25 cellular contexts compared by ENCODE assay signal in genomic region chr9:93470391-93470790, GRCh38. TPM values are rescaled to one million over a fixed set of nuclear protein-coding genes. Genes with fewer than 3 reads are reported as not detected.
A peak's percentile ranks its signal among the peaks of the same experiment; 100 is the strongest.
DNase-seq lines count a peak whose midpoint lies in the region; ATAC-seq and TF ChIP-seq lines count a peak whose summit lies in the region.
"Had no signal": no experiment of that assay in that cellular context is flagged by ENCODE, and none has a peak within 500 bp of the region (broad histone marks: within the 10 kb centered on the region; RNA-seq: fewer than 3 reads in every experiment).

No MANE protein-coding gene starts in this region.

- H3K9me3 ChIP-seq in muscle layer of duodenum (ENCODE audit: control insufficient read depth in 1 of 2, low read length in 2 of 2) (no peaks in the 10 kb centered on the region), SJCRH30 (replicated peaks) (no peaks in the 10 kb centered on the region)
- H3K9me3 ChIP-seq: gastroesophageal sphincter, left lung, SJSA1, tibial nerve had no signal

- H3K27me3 ChIP-seq in muscle layer of duodenum (ENCODE audit: low read depth, low read length) (no peaks in the 10 kb centered on the region), SJCRH30 (no peaks in the 10 kb centered on the region)
- H3K27me3 ChIP-seq: gastroesophageal sphincter, left lung, SJSA1, tibial nerve had no signal

- H3K27ac Mint-ChIP-seq in activated T-cell treated with anti-CD3 and anti-CD28 coated beads, Interleukin-2, amount 50 U/mL, for 72 hours: peak overlapping the region; percentile 32
- peak overlapping the region; percentile 15 for H3K27ac Mint-ChIP-seq in activated CD8-positive, alpha-beta T cell treated with anti-CD3 and anti-CD28 coated beads, Interleukin-2, amount 10 ng/mL, durations not matched to agents 7 days and 5 days
- H3K27ac Mint-ChIP-seq in type B pancreatic cell (no peak overlapping the region), T-cell (no peak overlapping the region)
- H3K27ac Mint-ChIP-seq: activated naive CD8-positive, alpha-beta T cell treated with anti-CD3 and anti-CD28 coated beads, Interleukin-2, amount 50 U/mL, for 24 hours; B cell had no signal

- peaks cover 3 to 11% of the 10 kb centered on the region in 2 donors for H3K36me3 Mint-ChIP-seq in activated T-cell treated with anti-CD3 and anti-CD28 coated beads, Interleukin-2, amount 50 U/mL, for 72 hours (ENCODE audit: insufficient read depth in 2 of 2)
- H3K36me3 Mint-ChIP-seq in activated CD8-positive, alpha-beta T cell treated with anti-CD3 and anti-CD28 coated beads, Interleukin-2, amount 10 ng/mL, durations not matched to agents 7 days and 5 days (ENCODE audit: low read depth): peaks cover 36% of the 10 kb centered on the region
- peaks cover 12% of the 10 kb centered on the region for H3K36me3 Mint-ChIP-seq in type B pancreatic cell
- H3K36me3 Mint-ChIP-seq in T-cell: peaks cover 23% of the 10 kb centered on the region

- DNase-seq in activated T-cell treated with anti-CD3 and anti-CD28 coated beads, Interleukin-2, amount 50 U/mL, for 72 hours: no peak
- no peak for DNase-seq in activated T-cell treated with anti-CD3 and anti-CD28 coated beads, Interleukin-2, amount 50 U/mL, for 1 hour
- DNase-seq in activated CD8-positive, alpha-beta T cell treated with anti-CD3 and anti-CD28 coated beads, Interleukin-2, amount 10 ng/mL, durations not matched to agents 7 days and 5 days: no peak
- DNase-seq in type B pancreatic cell (ENCODE audit: extremely low spot score, unreplicated experiment): no peak
- no peak for DNase-seq in NCI-H2196 (lab: John Stamatoyannopoulos, UW; ENCODE audit: unreplicated experiment)
- DNase-seq in T-cell: no peak
- DNase-seq in SJCRH30: no peak
- DNase-seq: activated CD4-positive, alpha-beta T cell treated with anti-CD3 and anti-CD28 coated beads, Interleukin-2, amount 50 U/mL, for 1 hour; activated CD8-positive, alpha-beta memory T cell treated with anti-CD3 and anti-CD28 coated beads, Interleukin-2, amount 50 U/mL, for 48 hours; activated gamma-delta T cell; activated naive CD8-positive, alpha-beta T cell treated with anti-CD3 and anti-CD28 coated beads, Interleukin-2, amount 50 U/mL, for 24 hours; KBM-7; left lung; mesendoderm; NCI-H1105 treated with DMSO at 0.1 percent for 48 hours; NCI-H2029 treated with DMSO at 0.1 percent for 48 hours; NCI-H226; NCI-H748 treated with DMSO at 0.1 percent for 48 hours had no signal

- POLR2A ChIA-PET in activated CD8-positive, alpha-beta T cell treated with anti-CD3 and anti-CD28 coated beads, Interleukin-2, amount 10 ng/mL, durations not matched to agents 7 days and 5 days (lab: Charles Lee): interaction anchor here (1.2 to 2.1 kb wide), 2 partner anchors 17 to 19 kb away, joined by 4 to 7 read pairs; partner anchors contain the start of genes FAM120A and FAM120AOS
- POLR2A ChIA-PET in T-cell (lab: Charles Lee): no interaction called here

- TF ChIP-seq CTCF in type B pancreatic cell (conservative IDR thresholded peaks at IDR 0.05): no peak

- peaks cover 67% of the 10 kb centered on the region for H3K4me1 Mint-ChIP-seq in activated T-cell treated with anti-CD3 and anti-CD28 coated beads, Interleukin-2, amount 50 U/mL, for 72 hours (ENCODE audit: low read depth)
- H3K4me1 Mint-ChIP-seq in activated CD8-positive, alpha-beta T cell treated with anti-CD3 and anti-CD28 coated beads, Interleukin-2, amount 10 ng/mL, durations not matched to agents 7 days and 5 days (ENCODE audit: low read depth): peaks cover 53% of the 10 kb centered on the region
- H3K4me1 Mint-ChIP-seq in type B pancreatic cell (ENCODE audit: unreplicated experiment): peaks cover 46% of the 10 kb centered on the region
- H3K4me1 Mint-ChIP-seq in T-cell: peaks cover 59 to 66% (median 64%) of the 10 kb centered on the region in 3 donors

- no peak overlapping the region for H3K4me3 Mint-ChIP-seq in activated T-cell treated with anti-CD3 and anti-CD28 coated beads, Interleukin-2, amount 50 U/mL, for 72 hours
- no peak overlapping the region for H3K4me3 Mint-ChIP-seq in activated CD8-positive, alpha-beta T cell treated with anti-CD3 and anti-CD28 coated beads, Interleukin-2, amount 10 ng/mL, durations not matched to agents 7 days and 5 days
- H3K4me3 Mint-ChIP-seq in type B pancreatic cell (peak overlapping the region; percentile 5), T-cell (no peak overlapping the region)
- H3K4me3 Mint-ChIP-seq: activated naive CD8-positive, alpha-beta T cell treated with anti-CD3 and anti-CD28 coated beads, Interleukin-2, amount 50 U/mL, for 24 hours; B cell; central memory CD8-positive, alpha-beta T cell had no signal

- no peak for ATAC-seq in activated T-cell treated with anti-CD3 and anti-CD28 coated beads, Interleukin-2, amount 50 U/mL, for 72 hours (replicated peaks in 1 of 2)
- no peak for ATAC-seq in activated CD8-positive, alpha-beta T cell treated with anti-CD3 and anti-CD28 coated beads, Interleukin-2, amount 10 ng/mL, durations not matched to agents 7 days and 5 days
- ATAC-seq in T-cell (replicated peaks in 1 of 4): no peak
- ATAC-seq: activated naive CD8-positive, alpha-beta T cell treated with anti-CD3 and anti-CD28 coated beads, Interleukin-2, amount 50 U/mL, for 24 hours; gastroesophageal sphincter; left lung had no signal

- H3K27ac ChIP-seq in muscle layer of duodenum (ENCODE audit: low read length): peak overlapping the region; percentile 47
- no peak overlapping the region for H3K27ac ChIP-seq in SJCRH30
- H3K27ac ChIP-seq: SJSA1, VCaP had no signal

- H3K4me1 ChIP-seq in muscle layer of duodenum (ENCODE audit: control insufficient read depth in 1 of 2, insufficient read depth in 2 of 2, low read length in 2 of 2) (peaks cover 31 to 32% of the 10 kb centered on the region in 2 donors), SJCRH30 (peaks cover 2% of the 10 kb centered on the region; the same call in 1 of the 2 replicates)

- no peak overlapping the region for H3K4me3 ChIP-seq in muscle layer of duodenum (ENCODE audit: low read depth in 1 of 2, low read length in 2 of 2)
- H3K4me3 ChIP-seq in SJCRH30: no peak overlapping the region
- H3K4me3 ChIP-seq: gastroesophageal sphincter, left lung, SJSA1, tibial nerve had no signal

- H3K36me3 ChIP-seq in muscle layer of duodenum (ENCODE audit: control insufficient read depth in 1 of 2, insufficient read depth in 2 of 2, low read length in 2 of 2) (peaks cover 4 to 8% of the 10 kb centered on the region in 2 donors), SJCRH30 (peaks cover 30% of the 10 kb centered on the region)

- CTCF ChIA-PET in activated CD8-positive, alpha-beta T cell treated with anti-CD3 and anti-CD28 coated beads, Interleukin-2, amount 10 ng/mL, durations not matched to agents 7 days and 5 days (lab: Charles Lee): no interaction called here
- CTCF ChIA-PET in T-cell (lab: Charles Lee): no interaction called here

- no peaks in the 10 kb centered on the region for H3K27me3 Mint-ChIP-seq in activated T-cell treated with anti-CD3 and anti-CD28 coated beads, Interleukin-2, amount 50 U/mL, for 72 hours (ENCODE audit: low read depth)
- no peaks in the 10 kb centered on the region for H3K27me3 Mint-ChIP-seq in activated CD8-positive, alpha-beta T cell treated with anti-CD3 and anti-CD28 coated beads, Interleukin-2, amount 10 ng/mL, durations not matched to agents 7 days and 5 days (ENCODE audit: low read depth)
- no peaks in the 10 kb centered on the region for H3K27me3 Mint-ChIP-seq in type B pancreatic cell
- no peaks in the 10 kb centered on the region for H3K27me3 Mint-ChIP-seq in T-cell
- H3K27me3 Mint-ChIP-seq: activated naive CD8-positive, alpha-beta T cell treated with anti-CD3 and anti-CD28 coated beads, Interleukin-2, amount 50 U/mL, for 24 hours; B cell; central memory CD8-positive, alpha-beta T cell had no signal

- no peaks in the 10 kb centered on the region for H3K9me3 Mint-ChIP-seq in activated T-cell treated with anti-CD3 and anti-CD28 coated beads, Interleukin-2, amount 50 U/mL, for 72 hours
- H3K9me3 Mint-ChIP-seq in activated CD8-positive, alpha-beta T cell treated with anti-CD3 and anti-CD28 coated beads, Interleukin-2, amount 10 ng/mL, durations not matched to agents 7 days and 5 days (ENCODE audit: insufficient read depth): no peaks in the 10 kb centered on the region
- H3K9me3 Mint-ChIP-seq in type B pancreatic cell (no peaks in the 10 kb centered on the region), T-cell (no peaks in the 10 kb centered on the region)
- H3K9me3 Mint-ChIP-seq: activated naive CD8-positive, alpha-beta T cell treated with anti-CD3 and anti-CD28 coated beads, Interleukin-2, amount 50 U/mL, for 24 hours; central memory CD8-positive, alpha-beta T cell had no signal

RNA-seq across cellular contexts. Expression of gene FAM120AOS, which starts 17.0 kb away (rescaled TPM):
- 10 to 100 TPM; 34.8 to 36.7 TPM for total RNA-seq in activated T-cell treated with anti-CD3 and anti-CD28 coated beads, Interleukin-2, amount 50 U/mL, for 72 hours
- 10 to 100 TPM; 35.1 to 36.5 TPM for total RNA-seq in activated CD8-positive, alpha-beta T cell treated with anti-CD3 and anti-CD28 coated beads, Interleukin-2, amount 10 ng/mL, durations not matched to agents 7 days and 5 days
- 42.1 and 46.7 TPM in 2 replicates for total RNA-seq in type B pancreatic cell (ENCODE audit: low replicate concordance)
- 10 to 100 TPM; 35.7 to 44.0 (median 41.4) TPM for total RNA-seq in T-cell
- total RNA-seq in SJCRH30 (2014; rRNA removed; shearing (Covaris generic)): 41.7 and 43.2 TPM in 2 replicates

RNA-seq across cellular contexts. Expression of gene FAM120A, which starts 18.9 kb away (rescaled TPM):
- total RNA-seq in activated T-cell treated with anti-CD3 and anti-CD28 coated beads, Interleukin-2, amount 50 U/mL, for 72 hours: 100 to 1,000 TPM; 127 to 135 TPM
- total RNA-seq in activated CD8-positive, alpha-beta T cell treated with anti-CD3 and anti-CD28 coated beads, Interleukin-2, amount 10 ng/mL, durations not matched to agents 7 days and 5 days: 100 to 1,000 TPM; 139 to 141 TPM
- total RNA-seq in type B pancreatic cell (ENCODE audit: low replicate concordance): 72.5 and 89.4 TPM in 2 replicates
- total RNA-seq in T-cell: 10 to 100 TPM; 76.0 to 96.3 (median 93.5) TPM
- 80.2 and 85.7 TPM in 2 replicates for total RNA-seq in SJCRH30 (2014; rRNA removed; shearing (Covaris generic))

Comparison
In these comparisons a context has a peak if more than half of its experiments do, and no peak if none do; other contexts are left out.
1. H3K27ac Mint-ChIP-seq: peak in activated T-cell treated with anti-CD3 and anti-CD28 coated beads, Interleukin-2, amount 50 U/mL, for 72 hours (single experiment) and activated CD8-positive, alpha-beta T cell treated with anti-CD3 and anti-CD28 coated beads, Interleukin-2, amount 10 ng/mL, durations not matched to agents 7 days and 5 days (single experiment); none in type B pancreatic cell (single experiment) and T-cell (0 of 2).